29 cellular contexts compared by ENCODE assay signal in the genomic region with DNA sequence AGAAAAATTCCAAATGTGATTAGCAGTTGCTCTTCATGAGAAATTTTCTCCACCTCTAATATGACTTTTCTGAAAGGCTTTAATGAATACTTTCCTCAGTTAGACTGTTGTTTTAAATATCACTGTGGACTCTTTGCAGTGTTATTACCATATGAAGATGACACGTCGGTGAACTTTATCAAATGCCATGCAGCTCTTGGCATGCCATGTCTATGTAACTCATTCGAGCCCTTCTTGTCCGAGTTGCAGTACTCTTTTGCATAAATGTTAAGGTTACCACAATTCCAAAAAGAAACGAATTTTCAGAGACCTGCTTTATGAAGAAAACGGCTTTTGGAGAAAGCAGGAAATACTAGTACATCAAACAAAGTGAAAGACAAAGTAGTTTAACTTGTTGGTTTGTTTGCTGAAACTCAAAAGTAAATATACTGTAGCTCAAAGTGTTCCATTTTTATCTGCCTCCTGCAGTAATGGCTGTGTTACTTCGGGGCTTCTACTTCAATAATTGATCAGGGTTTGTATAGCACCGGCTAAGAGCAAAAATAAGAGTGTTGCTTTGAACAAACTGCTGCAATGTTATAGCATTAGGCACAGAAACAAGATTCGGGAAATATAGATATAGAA.
A peak's percentile ranks its signal among the peaks of the same experiment; 100 is the strongest.
DNase-seq lines count a peak whose midpoint lies in the region; ATAC-seq, FAIRE-seq and TF ChIP-seq lines count a peak whose summit lies in the region.
"Had no signal": no experiment of that assay in that cellular context is flagged by ENCODE, and none has a peak within 500 bp of the region (broad histone marks: within the 10 kb centered on the region; RNA-seq: fewer than 3 reads in every experiment).

No MANE protein-coding gene starts in this region.

- TF ChIP-seq CTCF in CD4-positive, alpha-beta T cell (IDR thresholded peaks at IDR 0.05): no peak
- no peak for TF ChIP-seq CTCF in VCaP (conservative IDR thresholded peaks at IDR 0.05)
- no peak for TF ChIP-seq CTCF in liver (IDR thresholded peaks at IDR 0.05; ENCODE audit: low read depth, low read length, missing input control)

- no peaks in the 10 kb centered on the region for H3K27me3 ChIP-seq in CD4-positive, alpha-beta T cell (ENCODE audit: control insufficient read depth, insufficient read depth, low read length)
- no peaks in the 10 kb centered on the region for H3K27me3 ChIP-seq in liver (ENCODE audit: control insufficient read depth in 4 of 4, insufficient read depth in 4 of 4, low read length in 3 of 4)
- H3K27me3 ChIP-seq: esophagus muscularis mucosa, gastrocnemius medialis, ovary, Peyer's patch, tibial nerve had no signal

- H3K36me3 Mint-ChIP-seq in CD4-positive, alpha-beta T cell (ENCODE audit: low read depth): peaks cover 20% of the 10 kb centered on the region
- peaks cover 30% of the 10 kb centered on the region for H3K36me3 Mint-ChIP-seq in activated CD8-positive, alpha-beta memory T cell treated with anti-CD3 and anti-CD28 coated beads, Interleukin-2, amount 10 ng/mL, durations not matched to agents 7 days and 5 days

- DNase-seq in DMS53 (lab: John Stamatoyannopoulos, UW): peak; percentile 17
- DNase-seq in DMS53 treated with DMSO at 0.1 percent for 48 hours (lab: John Stamatoyannopoulos, UW; ENCODE audit: unreplicated experiment): no peak
- no peak for DNase-seq in CD4-positive, alpha-beta T cell
- DNase-seq in frontal cortex (ENCODE audit: low spot score in 2 of 2): no peak
- DNase-seq in stimulated activated CD4-positive, alpha-beta T cell treated with anti-CD3 and anti-CD28 coated beads, Interleukin-15, amount 100 ng/mL, for 24 hours: no peak
- no peak for DNase-seq in activated CD8-positive, alpha-beta memory T cell treated with anti-CD3 and anti-CD28 coated beads, Interleukin-2, amount 10 ng/mL, durations not matched to agents 7 days and 5 days
- DNase-seq: 8988T; activated CD4-positive, alpha-beta T cell treated with anti-CD3 and anti-CD28 coated beads for 48 hours; activated gamma-delta T cell treated with Interleukin-2 at 50 U/mL for 16 hours; AML-193; amniotic stem cell; endodermal cell; gastrocnemius medialis; GDM1; hippocampal formation; left ventricle myocardium inferior; naive B cell; NCI-H1092; NCI-H1930; NCI-H446 treated with DMSO at 0.1 percent for 48 hours; ovary; Peyer's patch; stimulated activated CD4-positive, alpha-beta T cell treated with anti-CD3 and anti-CD28 coated beads, Interleukin-4, amount 100 ng/mL, for 4 hours had no signal

- POLR2A ChIA-PET in CD4-positive, alpha-beta T cell (lab: Charles Lee): interaction anchor here (0.5 to 1.5 kb wide), 3 partner anchors 12 to 1161 kb away, joined by 3 to 5 read pairs (median 4); no protein-coding TSS in a partner anchor

- peaks cover 91% of the 10 kb centered on the region for H3K4me1 Mint-ChIP-seq in CD4-positive, alpha-beta T cell (ENCODE audit: low read depth)
- H3K4me1 Mint-ChIP-seq in activated CD8-positive, alpha-beta memory T cell treated with anti-CD3 and anti-CD28 coated beads, Interleukin-2, amount 10 ng/mL, durations not matched to agents 7 days and 5 days: peaks cover 7% of the 10 kb centered on the region

- H3K4me1 ChIP-seq in liver (ENCODE audit: control insufficient read depth in 4 of 4, insufficient read depth in 4 of 4, low read length in 3 of 4): peaks cover 0 to 3% (median under 1%) of the 10 kb centered on the region in 4 donors
- H3K4me1 ChIP-seq: esophagus muscularis mucosa, gastrocnemius medialis, left ventricle myocardium inferior, Peyer's patch, tibial nerve had no signal

- H3K27ac Mint-ChIP-seq in CD4-positive, alpha-beta T cell: peak overlapping the region; percentile 58
- H3K27ac Mint-ChIP-seq in activated CD8-positive, alpha-beta memory T cell treated with anti-CD3 and anti-CD28 coated beads, Interleukin-2, amount 10 ng/mL, durations not matched to agents 7 days and 5 days: no peak overlapping the region
- H3K27ac Mint-ChIP-seq: endodermal cell; stimulated activated naive CD8-positive, alpha-beta T cell treated with anti-CD3 and anti-CD28 coated beads, Interleukin-15, Interleukin-2, amounts not matched to agents 100 ng/mL and 50 ng/mL, for 24 hours had no signal

- no peaks in the 10 kb centered on the region for H3K9me3 Mint-ChIP-seq in CD4-positive, alpha-beta T cell
- H3K9me3 Mint-ChIP-seq in activated CD8-positive, alpha-beta memory T cell treated with anti-CD3 and anti-CD28 coated beads, Interleukin-2, amount 10 ng/mL, durations not matched to agents 7 days and 5 days (ENCODE audit: low read depth): peaks cover 2% of the 10 kb centered on the region
- H3K9me3 Mint-ChIP-seq: endodermal cell; naive B cell; stimulated activated naive CD8-positive, alpha-beta T cell treated with anti-CD3 and anti-CD28 coated beads, Interleukin-15, Interleukin-2, amounts not matched to agents 100 ng/mL and 50 ng/mL, for 24 hours had no signal

- no peak for TF ChIP-seq RAD21 in liver (IDR thresholded peaks at IDR 0.05)

- CTCF ChIA-PET in CD4-positive, alpha-beta T cell (lab: Charles Lee): interaction anchor here (1.1 to 1.3 kb wide), 2 partner anchors 9 to 11 kb away, joined by 3 to 5 read pairs; no protein-coding TSS in a partner anchor
- CTCF ChIA-PET in activated CD8-positive, alpha-beta memory T cell treated with anti-CD3 and anti-CD28 coated beads, Interleukin-2, amount 10 ng/mL, durations not matched to agents 7 days and 5 days (lab: Charles Lee): interaction anchor here (0.6 kb wide), 1 partner anchor 321 kb away, joined by 3 read pairs; no protein-coding TSS in a partner anchor

- WGBS in liver: 33% methylated on average over 9 of the region's 9 CpGs

- H3K27me3 Mint-ChIP-seq in CD4-positive, alpha-beta T cell: no peaks in the 10 kb centered on the region
- H3K27me3 Mint-ChIP-seq in activated CD8-positive, alpha-beta memory T cell treated with anti-CD3 and anti-CD28 coated beads, Interleukin-2, amount 10 ng/mL, durations not matched to agents 7 days and 5 days: no peaks in the 10 kb centered on the region
- H3K27me3 Mint-ChIP-seq: naive B cell; stimulated activated naive CD8-positive, alpha-beta T cell treated with anti-CD3 and anti-CD28 coated beads, Interleukin-15, Interleukin-2, amounts not matched to agents 100 ng/mL and 50 ng/mL, for 24 hours had no signal

- H3K27ac ChIP-seq in CD4-positive, alpha-beta T cell (ENCODE audit: low read depth, low read length): no peak overlapping the region
- H3K27ac ChIP-seq in VCaP: peak overlapping the region; percentile 83
- no peak overlapping the region for H3K27ac ChIP-seq in liver (ENCODE audit: low read depth in 1 of 2, low read length in 2 of 2)
- H3K27ac ChIP-seq: esophagus muscularis mucosa, gastrocnemius medialis, left ventricle myocardium inferior, ovary, Peyer's patch, tibial nerve had no signal

- H3K4me3 ChIP-seq in liver (ENCODE audit: low read depth in 1 of 3, low read length in 3 of 3): peak overlapping the region in 1 of 3 donors; percentile 13
- H3K4me3 ChIP-seq: esophagus muscularis mucosa, gastrocnemius medialis, left ventricle myocardium inferior, ovary, Peyer's patch had no signal

- intact Hi-C loops in CD4-positive, alpha-beta T cell (cut with DNase I, micrococcal nuclease): no loop called here

- no peak for FAIRE-seq in frontal cortex (lab: Jason Lieb, UNC)
- FAIRE-seq: colon had no signal

- no peaks in the 10 kb centered on the region for H3K36me3 ChIP-seq in liver (ENCODE audit: control insufficient read depth in 4 of 4, insufficient read depth in 3 of 4, low read depth in 1 of 4, low read length in 3 of 4)
- H3K36me3 ChIP-seq: esophagus muscularis mucosa, gastrocnemius medialis, left ventricle myocardium inferior, ovary, Peyer's patch, tibial nerve had no signal

- ATAC-seq in CD4-positive, alpha-beta T cell (ENCODE audit: poor library complexity): no peak
- ATAC-seq in activated CD8-positive, alpha-beta memory T cell treated with anti-CD3 and anti-CD28 coated beads, Interleukin-2, amount 10 ng/mL, durations not matched to agents 7 days and 5 days: no peak
- ATAC-seq: gastrocnemius medialis had no signal

- no peaks in the 10 kb centered on the region for H3K9me3 ChIP-seq in CD4-positive, alpha-beta T cell (ENCODE audit: control insufficient read depth, low read length)
- H3K9me3 ChIP-seq in liver (ENCODE audit: control insufficient read depth in 4 of 4, low read length in 3 of 4): no peaks in the 10 kb centered on the region
- H3K9me3 ChIP-seq: esophagus muscularis mucosa, gastrocnemius medialis, left ventricle myocardium inferior, ovary, Peyer's patch, tibial nerve had no signal

- no peak overlapping the region for H3K9ac ChIP-seq in liver (ENCODE audit: low read depth in 1 of 2, low read length in 2 of 2)

- peak overlapping the region; percentile 2 for H3K4me3 Mint-ChIP-seq in CD4-positive, alpha-beta T cell
- H3K4me3 Mint-ChIP-seq in activated CD8-positive, alpha-beta memory T cell treated with anti-CD3 and anti-CD28 coated beads, Interleukin-2, amount 10 ng/mL, durations not matched to agents 7 days and 5 days: no peak overlapping the region
- H3K4me3 Mint-ChIP-seq: endodermal cell; naive B cell; stimulated activated naive CD8-positive, alpha-beta T cell treated with anti-CD3 and anti-CD28 coated beads, Interleukin-15, Interleukin-2, amounts not matched to agents 100 ng/mL and 50 ng/mL, for 24 hours had no signal

TF ChIP-seq in liver, 16 proteins besides CTCF, POLR2A, EP300 and RAD21:
- TF ChIP-seq, protein P1, sequence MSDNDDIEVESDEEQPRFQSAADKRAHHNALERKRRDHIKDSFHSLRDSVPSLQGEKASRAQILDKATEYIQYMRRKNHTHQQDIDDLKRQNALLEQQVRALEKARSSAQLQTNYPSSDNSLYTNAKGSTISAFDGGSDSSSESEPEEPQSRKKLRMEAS (IDR thresholded peaks at IDR 0.05): no peak
- peak; percentile 12 for TF ChIP-seq YY1 (IDR thresholded peaks at IDR 0.05)
TF ChIP-seq in liver: peak in this region for 1.
